8 cellular contexts compared by ENCODE assay signal in genomic region chr2:238060096-238060541, GRCh38. TPM values are rescaled to one million over a fixed set of nuclear protein-coding genes. Genes with fewer than 3 reads are reported as not detected.
A peak's percentile ranks its signal among the peaks of the same experiment; 100 is the strongest.
DNase-seq lines count a peak whose midpoint lies in the region; ATAC-seq and TF ChIP-seq lines count a peak whose summit lies in the region.

No MANE protein-coding gene starts in this region.

- H3K27ac ChIP-seq in RWPE2 (ENCODE audit: poor library complexity, severe bottlenecking) (peak overlapping the region; percentile 37), trophoblast cell (ENCODE audit: low read depth, low read length) (peak overlapping the region; percentile 68)

- no peak for DNase-seq in activated T-cell treated with anti-CD3 and anti-CD28 coated beads, Interleukin-2, amount 50 U/mL, for 4 hours
- no peak for DNase-seq in activated T-cell treated with anti-CD3 and anti-CD28 coated beads, Interleukin-2, amount 50 U/mL, for 48 hours
- no peak for DNase-seq in RWPE2 (ENCODE audit: low spot score)
- no peak for DNase-seq in epithelial cell of proximal tubule (ENCODE audit: low read depth)
- no peak for DNase-seq in trophoblast cell
- no peak for DNase-seq in GM19238 (ENCODE audit: insufficient read length, low spot score)
- no peak for DNase-seq in activated CD4-positive, alpha-beta T cell treated with anti-CD3 and anti-CD28 coated beads for 48 hours

- H3K23ac ChIP-seq in trophoblast cell (ENCODE audit: low read length) = no peak overlapping the region

- peaks cover 6% of the 10 kb centered on the region for H3K79me2 ChIP-seq in trophoblast cell (ENCODE audit: control insufficient read depth, insufficient read depth, low read length, poor library complexity)

- peaks cover 32% of the 10 kb centered on the region for H3K4me1 Mint-ChIP-seq in activated T-cell treated with anti-CD3 and anti-CD28 coated beads, Interleukin-2, amount 50 U/mL, for 4 hours (ENCODE audit: low read depth)

- peak overlapping the region; percentile 91 for H3K14ac ChIP-seq in trophoblast cell (ENCODE audit: low read length)

- H2AFZ ChIP-seq in trophoblast cell (ENCODE audit: insufficient read depth, low read length, poor library complexity) = peak overlapping the region; percentile 99

- H2AK5ac ChIP-seq in trophoblast cell (ENCODE audit: low read length) = no peak overlapping the region

- peaks cover 10% of the 10 kb centered on the region for H3K27me3 Mint-ChIP-seq in activated T-cell treated with anti-CD3 and anti-CD28 coated beads, Interleukin-2, amount 50 U/mL, for 4 hours (ENCODE audit: low read depth)

- H3K9me3 ChIP-seq in RWPE2 (ENCODE audit: severe bottlenecking) = no peaks in the 10 kb centered on the region
- H3K9me3 ChIP-seq in trophoblast cell (ENCODE audit: insufficient read depth, low read depth, low read length) = peaks cover 1% of the 10 kb centered on the region

- peak overlapping the region; percentile 87 for H3K4me3 ChIP-seq in RWPE2 (ENCODE audit: severe bottlenecking)
- H3K4me3 ChIP-seq in epithelial cell of proximal tubule (ENCODE audit: low read depth, low read length) = peak overlapping the region; percentile 63
- peak overlapping the region; percentile 88 for H3K4me3 ChIP-seq in trophoblast cell (ENCODE audit: low read depth, low read length)

- H2BK120ac ChIP-seq in trophoblast cell (ENCODE audit: insufficient read depth, low read length, poor library complexity) = peak overlapping the region; percentile 86

- TF ChIP-seq CTCF in RWPE2 (IDR thresholded peaks at IDR 0.05; ENCODE audit: poor library complexity, severe bottlenecking) (no peak), epithelial cell of proximal tubule (conservative IDR thresholded peaks at IDR 0.05; ENCODE audit: low read depth, low read length) (no peak)

- H3K79me1 ChIP-seq in trophoblast cell (ENCODE audit: low read length) = peaks cover 9% of the 10 kb centered on the region

- no CpG with 5 or more reads among the region's 18 CpGs for WGBS in trophoblast cell (ENCODE audit: extremely low coverage, insufficient coverage, insufficient read length)

- H3K9ac ChIP-seq in trophoblast cell (ENCODE audit: low read length) = peak overlapping the region; percentile 94

- peak overlapping the region; percentile 92 for H3K4me3 Mint-ChIP-seq in activated T-cell treated with anti-CD3 and anti-CD28 coated beads, Interleukin-2, amount 50 U/mL, for 4 hours

- H2BK12ac ChIP-seq in trophoblast cell (ENCODE audit: low read length) = no peak overlapping the region

- ATAC-seq in activated T-cell treated with anti-CD3 and anti-CD28 coated beads, Interleukin-2, amount 50 U/mL, for 4 hours = no peak
- ATAC-seq in RWPE2 (ENCODE audit: low read depth) (no peak), HG02759 (IDR thresholded peaks at IDR 0.05; ENCODE audit: unreplicated experiment) (no peak)

- peaks cover 8% of the 10 kb centered on the region for H3K36me3 Mint-ChIP-seq in activated T-cell treated with anti-CD3 and anti-CD28 coated beads, Interleukin-2, amount 50 U/mL, for 4 hours (ENCODE audit: insufficient read depth)

- peak overlapping the region; percentile 85 for H3K4ac ChIP-seq in trophoblast cell (ENCODE audit: low read depth, low read length)

- H3K18ac ChIP-seq in trophoblast cell (ENCODE audit: low read length) = peak overlapping the region; percentile 96

- H3K4me2 ChIP-seq in trophoblast cell (ENCODE audit: low read length) = peak overlapping the region; percentile 61

- peak overlapping the region; percentile 60 for H2BK5ac ChIP-seq in trophoblast cell (ENCODE audit: low read depth, low read length, poor library complexity)

- no peaks in the 10 kb centered on the region for H3K27me3 ChIP-seq in RWPE2 (ENCODE audit: insufficient read depth, poor library complexity, severe bottlenecking)
- H3K27me3 ChIP-seq in trophoblast cell (ENCODE audit: insufficient read depth, low read length) = no peaks in the 10 kb centered on the region

- peak overlapping the region; percentile 98 for H4K8ac ChIP-seq in trophoblast cell (ENCODE audit: low read depth, low read length)

- H3K9me3 Mint-ChIP-seq in activated T-cell treated with anti-CD3 and anti-CD28 coated beads, Interleukin-2, amount 50 U/mL, for 4 hours = no peaks in the 10 kb centered on the region

- peaks cover 5% of the 10 kb centered on the region for H3K4me1 ChIP-seq in RWPE2 (ENCODE audit: insufficient read depth, poor library complexity, severe bottlenecking)
- H3K4me1 ChIP-seq in trophoblast cell (ENCODE audit: control insufficient read depth in 1 of 2, insufficient read depth in 2 of 2, low read length in 2 of 2) = peaks cover 0 to 8% of the 10 kb centered on the region in 2 experiments

- H4K12ac ChIP-seq in trophoblast cell (ENCODE audit: low read depth, low read length) = peak overlapping the region; percentile 98

- peak overlapping the region; percentile 91 for H4K91ac ChIP-seq in trophoblast cell (ENCODE audit: low read depth, low read length)

- H3K36me3 ChIP-seq in RWPE2 (ENCODE audit: low read depth) (peaks cover 10% of the 10 kb centered on the region), trophoblast cell (ENCODE audit: control insufficient read depth in 1 of 2, insufficient read depth in 2 of 2, low read length in 2 of 2) (no peaks in the 10 kb centered on the region)

RNA-seq across cellular contexts. Expression of gene SCLY, which starts 0.7 kb away (rescaled TPM):
- 10 to 100 TPM; 46.4 to 63.5 (median 60.1) TPM for total RNA-seq in activated T-cell treated with anti-CD3 and anti-CD28 coated beads, Interleukin-2, amount 50 U/mL, for 4 hours
- total RNA-seq in epithelial cell of proximal tubule = 11.5 and 41.5 TPM in 2 replicates
- polyA plus RNA-seq in trophoblast cell (2013) = 7.4 and 7.7 TPM in 2 replicates

RNA-seq across cellular contexts. Expression of gene ESPNL, which starts 40.0 kb away (rescaled TPM):
- total RNA-seq in activated T-cell treated with anti-CD3 and anti-CD28 coated beads, Interleukin-2, amount 50 U/mL, for 4 hours = under 1 TPM; 0.08 to 0.35 (median 0.14) TPM
- total RNA-seq in epithelial cell of proximal tubule = 0.14 and 2.7 TPM in 2 replicates
- 0.11 TPM in 2 replicates for polyA plus RNA-seq in trophoblast cell (2013)
